In genomic region chr7:134623193-134623592, GRCh38 we compare ENCODE assay signal across 23 cellular contexts.
"Had no signal": no experiment of that assay in that cellular context is flagged by ENCODE, and none has a peak within 500 bp of the region (broad histone marks: within the 10 kb centered on the region; RNA-seq: fewer than 3 reads in every experiment).

No MANE protein-coding gene starts in this region.

- H3K9me3 Mint-ChIP-seq: IgD-negative memory B cell had no signal

- ATAC-seq: HepG2, K562, Panc1, PC-3 had no signal

- H3K27me3 ChIP-seq: SJSA1 had no signal

- H3K9me3 ChIP-seq: SJSA1 had no signal

- H3K4me3 Mint-ChIP-seq: IgD-negative memory B cell had no signal

- DNase-seq: Kasumi-1, NCI-H1092, NCI-H1105 treated with DMSO at 0.1 percent for 48 hours, NCI-H1417 treated with DMSO at 0.1 percent for 48 hours, NCI-H146, NCI-H1694 treated with DMSO at 0.1 percent for 48 hours, NCI-H1930, NCI-H2081, NCI-H2107, NCI-H2227 treated with DMSO at 0.1 percent for 48 hours, NCI-H524, NCI-H69, NCI-H774, PC-3, Right ventricle myocardium superior, SIG-M5 had no signal

- H3K9ac ChIP-seq: KMS-11 had no signal

- H3K36me3 ChIP-seq: SJSA1 had no signal

- H3K4me3 ChIP-seq: K562, SJSA1, SK-N-MC had no signal

- H3K4me1 Mint-ChIP-seq: IgD-negative memory B cell had no signal

- FAIRE-seq: HepG2, K562 had no signal

- H3K27ac Mint-ChIP-seq: IgD-negative memory B cell had no signal

- H3K27ac ChIP-seq: KMS-11, SJSA1, SK-N-MC had no signal

- H3K4me2 ChIP-seq: KMS-11 had no signal
